ENCODE assay signal across 27 cellular contexts in genomic region chr19:37770985-37771384, GRCh38.
"Had no signal": no experiment of that assay in that cellular context is flagged by ENCODE, and none has a peak within 500 bp of the region (broad histone marks: within the 10 kb centered on the region; RNA-seq: fewer than 3 reads in every experiment).

No MANE protein-coding gene starts in this region.

- H3K9me3 ChIP-seq: suprapubic skin, testis, thoracic aorta, thyroid gland, tibial artery, transverse colon, upper lobe of right lung, uterus, vagina had no signal

- FAIRE-seq: urothelium cell line had no signal

- H3K27ac ChIP-seq: stomach, suprapubic skin, testis, thoracic aorta, thyroid gland, tibial artery, tibial nerve, transverse colon, upper lobe of left lung, upper lobe of right lung, uterus, vagina had no signal

- H3K27me3 ChIP-seq: stomach, suprapubic skin, testis, thyroid gland, tibial artery, tibial nerve, transverse colon, upper lobe of left lung, upper lobe of right lung, uterus, vagina had no signal

- ATAC-seq: stimulated activated effector memory CD8-positive, alpha-beta T cell treated with anti-CD3 and anti-CD28 coated beads, Interleukin-12 subunit alpha, Interleukin-12 subunit beta, amount 100 ng/mL, for 72 hours; stimulated activated memory B cell treated with anti-CD40 and anti-IgM and Interleukin-4, amounts not matched to agents 10 μg/mL and 1 μg/mL and 100 μg/mL, for 72 hours; stimulated activated naive B cell treated with anti-CD40 and anti-IgM and Interleukin-4, amounts not matched to agents 10 μg/mL and 1 μg/mL and 100 μg/mL, for 72 hours; stimulated activated naive CD8-positive, alpha-beta T cell treated with anti-CD3 and anti-CD28 coated beads, Interleukin-15, amount 100 ng/mL, for 72 hours; stimulated activated naive CD8-positive, alpha-beta T cell treated with anti-CD3 and anti-CD28 coated beads, Interleukin-15, Interleukin-2, amounts not matched to agents 100 U/mL and 50 U/mL, for 24 hours; upper lobe of right lung had no signal

- H3K36me3 ChIP-seq: uterus had no signal

- H3K4me1 ChIP-seq: stomach, suprapubic skin, testis, thyroid gland, tibial artery, tibial nerve, transverse colon, upper lobe of left lung, upper lobe of right lung, uterus, vagina had no signal

- H3K4me3 ChIP-seq: stomach, suprapubic skin, testis, thoracic aorta, thyroid gland, tibial artery, tibial nerve, transverse colon, upper lobe of left lung, upper lobe of right lung, uterus, vagina had no signal

- DNase-seq: stimulated activated CD4-positive, alpha-beta T cell treated with anti-CD3 and anti-CD28 coated beads, Interleukin-2, amount 100 ng/mL, for 48 hours; stimulated activated CD4-positive, alpha-beta T cell treated with anti-CD3 and anti-CD28 coated beads, Interleukin-4, amount 100 ng/mL, for 1 hour; stimulated activated CD4-positive, alpha-beta T cell treated with anti-CD3 and anti-CD28 coated beads, Interleukin-4, amount 100 ng/mL, for 24 hours; stimulated activated CD4-positive, alpha-beta T cell treated with anti-CD3 and anti-CD28 coated beads, Interleukin-4, amount 100 ng/mL, for 4 hours; stimulated activated CD8-positive, alpha-beta memory T cell treated with anti-CD3 and anti-CD28 coated beads, Interleukin-4, amount 100 ng/mL, for 48 hours; stimulated activated naive B cell treated with anti-CD40 and anti-IgM and Interleukin-4, amounts not matched to agents 10 μg/mL and 1 μg/mL and 100 μg/mL, for 72 hours; stimulated activated naive CD4-positive, alpha-beta T cell; stimulated activated naive CD4-positive, alpha-beta T cell treated with Interleukin-2 at 50 U/mL for 16 hours; stimulated activated naive CD8-positive, alpha-beta T cell treated with anti-CD3 and anti-CD28 coated beads, Interleukin-15, amount 100 ng/mL, for 72 hours; stimulated activated naive CD8-positive, alpha-beta T cell treated with anti-CD3 and anti-CD28 coated beads, Interleukin-15, Interleukin-2, amounts not matched to agents 100 U/mL and 50 U/mL, for 24 hours; stomach; substantia nigra; testis; thyroid gland; tibial artery; transverse colon; trophoblast cell; upper lobe of left lung; upper lobe of right lung; uterus had no signal
